8 cellular contexts compared by ENCODE assay signal in the genomic region with DNA sequence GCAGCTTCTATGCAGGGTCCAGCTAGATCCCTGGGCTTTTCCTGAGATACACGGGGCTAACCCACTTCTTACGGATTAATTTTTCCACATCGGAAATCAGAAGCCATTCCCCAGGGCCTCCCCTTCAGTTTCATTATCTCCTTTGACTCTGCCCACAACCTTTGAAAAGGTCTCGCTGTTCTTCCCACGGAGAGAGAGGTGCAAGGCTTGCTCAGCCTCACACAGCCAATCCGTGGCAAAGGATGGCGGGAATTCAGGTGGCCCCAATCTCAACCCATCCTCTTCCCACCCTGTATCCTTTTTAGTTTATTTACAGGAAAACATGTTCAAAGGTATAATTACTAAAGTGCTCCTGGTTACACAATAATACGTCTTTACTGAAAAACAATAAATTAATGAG. TPM values are rescaled to one million over a fixed set of nuclear protein-coding genes. Genes with fewer than 3 reads are reported as not detected.
DNase-seq lines count a peak whose midpoint lies in the region; TF ChIP-seq lines count a peak whose summit lies in the region.

No MANE protein-coding gene starts in this region.

- no peak for TF ChIP-seq CTCF in stomach (IDR thresholded peaks at IDR 0.05)

- H3K4me1 ChIP-seq in iPS-18a (ENCODE audit: control insufficient read depth, low read depth, low read length) = peaks cover 37% of the 10 kb centered on the region
- H3K4me1 ChIP-seq in stomach = peaks cover 25 to 43% (median 36%) of the 10 kb centered on the region in 4 donors

- peak overlapping the region; percentile 76 for H3K4me3 Mint-ChIP-seq in activated CD4-positive, alpha-beta memory T cell treated with anti-CD3 and anti-CD28 coated beads, Interleukin-2, amount 10 ng/mL, durations not matched to agents 7 days and 5 days
- no peak overlapping the region for H3K4me3 Mint-ChIP-seq in activated CD4-positive, alpha-beta memory T cell treated with anti-CD3 and anti-CD28 coated beads for 36 hours
- peak overlapping the region; percentile 86 for H3K4me3 Mint-ChIP-seq in activated T-helper 1 cell treated with anti-CD3 and anti-CD28 coated beads, Interleukin-12 subunit alpha, Interleukin-12 subunit beta, Interleukin-2, Interleukin-4 antibody, amounts not matched to agents 30 ng/mL and 10 ng/mL and 1 ng/mL, durations not matched to agents 14 hours and 24 hours and 36 hours

- H3K27ac ChIP-seq in iPS-18a (ENCODE audit: low read length) = no peak overlapping the region
- H3K27ac ChIP-seq in stomach = peak overlapping the region in 1 of 5 donors; percentile 99

- POLR2A ChIA-PET in activated CD4-positive, alpha-beta memory T cell treated with anti-CD3 and anti-CD28 coated beads, Interleukin-2, amount 10 ng/mL, durations not matched to agents 7 days and 5 days (lab: Charles Lee) = interaction anchor here (0.6 to 2.9 kb wide), 10 partner anchors 16 to 232 kb away, joined by 3 to 11 read pairs (median 4); a partner anchor contains a TSS
- POLR2A ChIA-PET in activated CD4-positive, alpha-beta memory T cell treated with anti-CD3 and anti-CD28 coated beads for 36 hours (lab: Charles Lee) = interaction anchor here (1.0 to 2.9 kb wide), 3 partner anchors 20 to 49 kb away, joined by 3 to 14 read pairs (median 5); a partner anchor contains a TSS

- H3K9me3 ChIP-seq in iPS-18a (ENCODE audit: control insufficient read depth, low read depth, low read length) = no peaks in the 10 kb centered on the region
- H3K9me3 ChIP-seq in stomach = no peaks in the 10 kb centered on the region

- H3K4me1 Mint-ChIP-seq in activated CD4-positive, alpha-beta memory T cell treated with anti-CD3 and anti-CD28 coated beads, Interleukin-2, amount 10 ng/mL, durations not matched to agents 7 days and 5 days = peaks cover 44% of the 10 kb centered on the region
- peaks cover 59% of the 10 kb centered on the region for H3K4me1 Mint-ChIP-seq in activated CD4-positive, alpha-beta memory T cell treated with anti-CD3 and anti-CD28 coated beads for 36 hours (ENCODE audit: low read depth)
- peaks cover 71% of the 10 kb centered on the region for H3K4me1 Mint-ChIP-seq in activated T-helper 1 cell treated with anti-CD3 and anti-CD28 coated beads, Interleukin-12 subunit alpha, Interleukin-12 subunit beta, Interleukin-2, Interleukin-4 antibody, amounts not matched to agents 30 ng/mL and 10 ng/mL and 1 ng/mL, durations not matched to agents 14 hours and 24 hours and 36 hours (ENCODE audit: low read depth)

- peaks cover 6% of the 10 kb centered on the region for H3K36me3 Mint-ChIP-seq in activated CD4-positive, alpha-beta memory T cell treated with anti-CD3 and anti-CD28 coated beads, Interleukin-2, amount 10 ng/mL, durations not matched to agents 7 days and 5 days (ENCODE audit: low read depth)
- H3K36me3 Mint-ChIP-seq in activated CD4-positive, alpha-beta memory T cell treated with anti-CD3 and anti-CD28 coated beads for 36 hours = peaks cover 5% of the 10 kb centered on the region
- peaks cover 9% of the 10 kb centered on the region for H3K36me3 Mint-ChIP-seq in activated T-helper 1 cell treated with anti-CD3 and anti-CD28 coated beads, Interleukin-12 subunit alpha, Interleukin-12 subunit beta, Interleukin-2, Interleukin-4 antibody, amounts not matched to agents 30 ng/mL and 10 ng/mL and 1 ng/mL, durations not matched to agents 14 hours and 24 hours and 36 hours (ENCODE audit: low read depth)

- CTCF ChIA-PET in activated CD4-positive, alpha-beta memory T cell treated with anti-CD3 and anti-CD28 coated beads, Interleukin-2, amount 10 ng/mL, durations not matched to agents 7 days and 5 days (lab: Charles Lee) = interaction anchor here (0.9 to 1.8 kb wide), 3 partner anchors 26 to 205 kb away, joined by 3 to 4 read pairs (median 4); no protein-coding TSS in a partner anchor
- CTCF ChIA-PET in activated CD4-positive, alpha-beta memory T cell treated with anti-CD3 and anti-CD28 coated beads for 36 hours (lab: Charles Lee) = interaction anchor here (0.9 to 2.7 kb wide), 8 partner anchors 16 to 229 kb away, joined by 3 to 11 read pairs (median 4); a partner anchor contains a TSS

- peaks cover 50% of the 10 kb centered on the region for H3K27me3 ChIP-seq in iPS-18a (ENCODE audit: control insufficient read depth, insufficient read depth, low read length)
- no peaks in the 10 kb centered on the region for H3K27me3 ChIP-seq in stomach

- no peaks in the 10 kb centered on the region for H3K9me3 Mint-ChIP-seq in activated CD4-positive, alpha-beta memory T cell treated with anti-CD3 and anti-CD28 coated beads, Interleukin-2, amount 10 ng/mL, durations not matched to agents 7 days and 5 days
- no peaks in the 10 kb centered on the region for H3K9me3 Mint-ChIP-seq in activated CD4-positive, alpha-beta memory T cell treated with anti-CD3 and anti-CD28 coated beads for 36 hours
- no peaks in the 10 kb centered on the region for H3K9me3 Mint-ChIP-seq in activated T-helper 1 cell treated with anti-CD3 and anti-CD28 coated beads, Interleukin-12 subunit alpha, Interleukin-12 subunit beta, Interleukin-2, Interleukin-4 antibody, amounts not matched to agents 30 ng/mL and 10 ng/mL and 1 ng/mL, durations not matched to agents 14 hours and 24 hours and 36 hours

- no peaks in the 10 kb centered on the region for H3K36me3 ChIP-seq in iPS-18a (ENCODE audit: control insufficient read depth, low read depth, low read length)
- no peaks in the 10 kb centered on the region for H3K36me3 ChIP-seq in stomach

- TF ChIP-seq EP300 in stomach (IDR thresholded peaks at IDR 0.05) = no peak

- H3K9ac ChIP-seq in iPS-18a (ENCODE audit: low read length) = no peak overlapping the region

- H3K27me3 Mint-ChIP-seq in activated CD4-positive, alpha-beta memory T cell treated with anti-CD3 and anti-CD28 coated beads, Interleukin-2, amount 10 ng/mL, durations not matched to agents 7 days and 5 days = peaks cover 4% of the 10 kb centered on the region
- peaks cover 1% of the 10 kb centered on the region for H3K27me3 Mint-ChIP-seq in activated CD4-positive, alpha-beta memory T cell treated with anti-CD3 and anti-CD28 coated beads for 36 hours
- H3K27me3 Mint-ChIP-seq in activated T-helper 1 cell treated with anti-CD3 and anti-CD28 coated beads, Interleukin-12 subunit alpha, Interleukin-12 subunit beta, Interleukin-2, Interleukin-4 antibody, amounts not matched to agents 30 ng/mL and 10 ng/mL and 1 ng/mL, durations not matched to agents 14 hours and 24 hours and 36 hours (ENCODE audit: insufficient read depth) = peaks cover 7% of the 10 kb centered on the region

- WGBS in stomach, 5 donors = 50 to 63% (median 59%) methylated on average over 8 of the region's 8 CpGs

- TF ChIP-seq POLR2A in stomach (IDR thresholded peaks at IDR 0.05) = no peak

- H3K4me3 ChIP-seq in iPS-18a (ENCODE audit: low read length) (peak overlapping the region; percentile 69), stomach (peak overlapping the region; percentile 69 to 92 (median 82))

- intact Hi-C loops in activated CD4-positive, alpha-beta memory T cell treated with anti-CD3 and anti-CD28 coated beads for 36 hours (cut with micrococcal nuclease) = loop anchor here (2.0 to 5.0 kb wide), 3 partner anchors 33 to 177 kb away; a partner anchor contains a TSS
- intact Hi-C loops in activated T-helper 1 cell treated with anti-CD3 and anti-CD28 coated beads, Interleukin-12 subunit alpha, Interleukin-12 subunit beta, Interleukin-2, Interleukin-4 antibody, amounts not matched to agents 30 ng/mL and 10 ng/mL and 1 ng/mL, durations not matched to agents 14 hours and 24 hours and 36 hours (cut with micrococcal nuclease) = loop anchor here (1.0 to 2.0 kb wide), 3 partner anchors 19 to 366 kb away; no protein-coding TSS in a partner anchor
- intact Hi-C loops in stomach (cut with DNase I; ENCODE audit: low total_unique reads) = no loop called here

- no peak overlapping the region for H3K27ac Mint-ChIP-seq in activated CD4-positive, alpha-beta memory T cell treated with anti-CD3 and anti-CD28 coated beads, Interleukin-2, amount 10 ng/mL, durations not matched to agents 7 days and 5 days
- H3K27ac Mint-ChIP-seq in activated CD4-positive, alpha-beta memory T cell treated with anti-CD3 and anti-CD28 coated beads for 36 hours = no peak overlapping the region
- H3K27ac Mint-ChIP-seq in activated T-helper 1 cell treated with anti-CD3 and anti-CD28 coated beads, Interleukin-12 subunit alpha, Interleukin-12 subunit beta, Interleukin-2, Interleukin-4 antibody, amounts not matched to agents 30 ng/mL and 10 ng/mL and 1 ng/mL, durations not matched to agents 14 hours and 24 hours and 36 hours = no peak overlapping the region

- no peak for DNase-seq in activated CD4-positive, alpha-beta memory T cell treated with anti-CD3 and anti-CD28 coated beads, Interleukin-2, amount 10 ng/mL, durations not matched to agents 7 days and 5 days
- DNase-seq in activated CD4-positive, alpha-beta memory T cell treated with anti-CD3 and anti-CD28 coated beads for 36 hours = no peak
- DNase-seq in activated T-helper 1 cell treated with anti-CD3 and anti-CD28 coated beads, Interleukin-12 subunit alpha, Interleukin-12 subunit beta, Interleukin-2, Interleukin-4 antibody, amounts not matched to agents 30 ng/mL and 10 ng/mL and 1 ng/mL, durations not matched to agents 14 hours and 24 hours and 36 hours (ENCODE audit: low spot score) = no peak
- DNase-seq in stomach (no peak), NOMO-1 treated with DMSO at 0.1 percent for 48 hours (lab: John Stamatoyannopoulos, UW; ENCODE audit: unreplicated experiment) (no peak), HuH-7 (ENCODE audit: low spot score) (no peak), pons (ENCODE audit: low spot score) (no peak)

RNA-seq across cellular contexts. Expression of a gene that starts 0.7 kb away (rescaled TPM):
- 10 to 100 TPM; 89.1 to 95.2 TPM for total RNA-seq in activated CD4-positive, alpha-beta memory T cell treated with anti-CD3 and anti-CD28 coated beads, Interleukin-2, amount 10 ng/mL, durations not matched to agents 7 days and 5 days
- 10 to 100 TPM; 96.9 to 97.4 TPM for total RNA-seq in activated CD4-positive, alpha-beta memory T cell treated with anti-CD3 and anti-CD28 coated beads for 36 hours
- total RNA-seq in activated T-helper 1 cell treated with anti-CD3 and anti-CD28 coated beads, Interleukin-12 subunit alpha, Interleukin-12 subunit beta, Interleukin-2, Interleukin-4 antibody, amounts not matched to agents 30 ng/mL and 10 ng/mL and 1 ng/mL, durations not matched to agents 14 hours and 24 hours and 36 hours = 117 and 120 TPM in 2 replicates
- 10 to 100 TPM; 22.6 to 78.0 (median 43.9) TPM for total RNA-seq in stomach
- 10 to 100 TPM; 30.1 to 60.8 (median 55.4) TPM for polyA plus RNA-seq in stomach

RNA-seq across cellular contexts. Expression of a gene that starts 48.7 kb away (rescaled TPM):
- total RNA-seq in activated CD4-positive, alpha-beta memory T cell treated with anti-CD3 and anti-CD28 coated beads, Interleukin-2, amount 10 ng/mL, durations not matched to agents 7 days and 5 days = 1 to 10 TPM; 8.8 to 9.2 TPM
- total RNA-seq in activated CD4-positive, alpha-beta memory T cell treated with anti-CD3 and anti-CD28 coated beads for 36 hours = 10 to 100 TPM; 10.1 to 11.4 TPM
- 22.1 and 23.3 TPM in 2 replicates for total RNA-seq in activated T-helper 1 cell treated with anti-CD3 and anti-CD28 coated beads, Interleukin-12 subunit alpha, Interleukin-12 subunit beta, Interleukin-2, Interleukin-4 antibody, amounts not matched to agents 30 ng/mL and 10 ng/mL and 1 ng/mL, durations not matched to agents 14 hours and 24 hours and 36 hours
- total RNA-seq in stomach = 10 to 100 TPM in 1 of 5 donors, 1 to 10 TPM in 3, not detected in 1; 1.2 to 21.9 (median 4.7) TPM
- 1 to 10 TPM; 1.5 to 3.2 (median 2.1) TPM for polyA plus RNA-seq in stomach
